16 cellular contexts compared by ENCODE assay signal in the genomic region with DNA sequence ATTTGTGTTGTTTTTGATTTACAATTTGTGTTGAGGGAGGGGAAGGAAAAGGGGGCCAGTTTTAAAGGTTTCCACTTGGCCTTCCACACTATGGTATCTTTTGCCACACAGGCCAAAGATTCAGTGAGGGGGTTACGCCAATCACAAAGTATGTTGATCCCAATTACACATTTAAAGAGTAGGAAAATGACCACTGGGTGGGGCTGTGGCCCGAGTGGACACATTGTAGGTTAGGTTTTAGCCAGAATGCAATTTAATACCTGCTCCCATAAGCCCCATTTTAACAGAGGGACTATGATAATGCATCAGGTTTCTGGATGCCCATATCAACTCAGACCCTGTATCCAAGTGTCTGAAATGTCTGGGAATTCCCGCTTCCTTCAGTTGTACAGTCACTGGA. TPM values are rescaled to one million over a fixed set of nuclear protein-coding genes. Genes with fewer than 3 reads are reported as not detected.
DNase-seq lines count a peak whose midpoint lies in the region; ATAC-seq and TF ChIP-seq lines count a peak whose summit lies in the region.
"Had no signal": no experiment of that assay in that cellular context is flagged by ENCODE, and none has a peak within 500 bp of the region (broad histone marks: within the 10 kb centered on the region; RNA-seq: fewer than 3 reads in every experiment).

No MANE protein-coding gene starts in this region.

- CTCF ChIA-PET in OCI-LY7 (lab: Charles Lee; ENCODE audit: unreplicated experiment), result no interaction called here

- no TSS peak for BruUV-seq in OCI-LY7 (replicated peaks; lab: Mats Ljungman, UMichigan)

- POLR2A ChIA-PET in OCI-LY7 (lab: Charles Lee), result no interaction called here

- H3K9me3 ChIP-seq in OCI-LY7 (ENCODE audit: low read length) (no peaks in the 10 kb centered on the region), colonic mucosa (no peaks in the 10 kb centered on the region)

- H3K36me3 ChIP-seq in GM06990 (ENCODE audit: control insufficient read depth, insufficient read depth, low read length) (no peaks in the 10 kb centered on the region), OCI-LY7 (ENCODE audit: insufficient read depth, low read length) (no peaks in the 10 kb centered on the region), colonic mucosa (no peaks in the 10 kb centered on the region)

- DNase-seq in GM06990 (ENCODE audit: extremely low read depth, insufficient read length) (no peak), OCI-LY7 (ENCODE audit: low spot score) (no peak), epithelial cell of esophagus (ENCODE audit: low read depth) (no peak), colonic mucosa (no peak), NCI-H2196 (lab: John Stamatoyannopoulos, UW; ENCODE audit: unreplicated experiment) (no peak)
- DNase-seq in activated effector memory CD4-positive, alpha-beta T cell treated with Interleukin-2 at 50 U/mL for 16 hours, result no peak
- DNase-seq: activated CD4-positive, alpha-beta T cell treated with anti-CD3 and anti-CD28 coated beads, Interleukin-2, amount 50 U/mL, for 48 hours; activated gamma-delta T cell treated with Interleukin-2 at 50 U/mL for 16 hours; C1 segment of cervical spinal cord; cerebellar nuclear complex; GOT3; Kasumi-1; T-cell had no signal

- no peaks in the 10 kb centered on the region for H4K20me1 ChIP-seq in OCI-LY7 (ENCODE audit: insufficient read depth, low read length)

- no peaks in the 10 kb centered on the region for H3K9me2 ChIP-seq in OCI-LY7 (ENCODE audit: insufficient read depth, low read length)

- ATAC-seq in GM18517 (IDR thresholded peaks at IDR 0.05; ENCODE audit: unreplicated experiment), result no peak
- ATAC-seq: T-cell had no signal

- TF ChIP-seq CTCF in 22Rv1 (IDR thresholded peaks at IDR 0.05), result peak; percentile 69
- TF ChIP-seq CTCF in GM06990 (IDR thresholded peaks at IDR 0.05; ENCODE audit: insufficient read depth, low read length, poor library complexity, severe bottlenecking), result peak; percentile 14
- peak; percentile 47 for TF ChIP-seq CTCF in OCI-LY7 (conservative IDR thresholded peaks at IDR 0.05; ENCODE audit: low read length)
- TF ChIP-seq CTCF in epithelial cell of esophagus (IDR thresholded peaks at IDR 0.05; ENCODE audit: insufficient read depth, low read depth, low read length, missing control alignments), result peak; percentile 12
- no peak for TF ChIP-seq CTCF in colonic mucosa (IDR thresholded peaks at IDR 0.05)

- H2AFZ ChIP-seq in OCI-LY7 (ENCODE audit: low read length), result no peak overlapping the region

- H3K27me3 ChIP-seq in GM06990 (replicated peaks; ENCODE audit: control insufficient read depth, insufficient read depth, low read length) (no peaks in the 10 kb centered on the region), colonic mucosa (no peaks in the 10 kb centered on the region)

- H3K79me2 ChIP-seq in OCI-LY7 (ENCODE audit: insufficient read depth, low read depth, low read length), result no peaks in the 10 kb centered on the region

- H3K9ac ChIP-seq in colonic mucosa (ENCODE audit: low read depth in 2 of 2, low read length in 2 of 2), result no peak overlapping the region

- H3K27ac ChIP-seq in 22Rv1 (no peak overlapping the region), OCI-LY7 (ENCODE audit: low read depth, low read length, poor library complexity, severe bottlenecking) (no peak overlapping the region), colonic mucosa (no peak overlapping the region)

- no peak overlapping the region for H3K4me3 ChIP-seq in GM06990 (replicated peaks; ENCODE audit: low read depth, low read length)
- H3K4me3 ChIP-seq in OCI-LY7 (ENCODE audit: low read depth, low read length, poor library complexity, severe bottlenecking), result no peak overlapping the region
- no peak overlapping the region for H3K4me3 ChIP-seq in epithelial cell of esophagus (ENCODE audit: low read length)
- no peak overlapping the region for H3K4me3 ChIP-seq in colonic mucosa

- intact Hi-C loops in OCI-LY7 (cut with micrococcal nuclease; ENCODE audit: unreplicated experiment), result no loop called here
- intact Hi-C loops in colonic mucosa (cut with DNase I), result no loop called here

- no peaks in the 10 kb centered on the region for H3K4me1 ChIP-seq in OCI-LY7 (ENCODE audit: insufficient read depth, low read length, poor library complexity, severe bottlenecking)
- no peaks in the 10 kb centered on the region for H3K4me1 ChIP-seq in colonic mucosa

- H3K4me2 ChIP-seq in OCI-LY7 (ENCODE audit: low read length), result no peak overlapping the region

RNA-seq across cellular contexts. Expression of a gene that starts 15.6 kb away (rescaled TPM):
- not detected in 2 replicates for total RNA-seq in OCI-LY7 (2014; rRNA removed; shearing (Covaris generic))
- total RNA-seq in OCI-LY7 (2022), result not detected in 2 replicates
- not detected for total RNA-seq in colonic mucosa
- total RNA-seq: lower leg skin, T-cell had no signal
